Comparison of ENCODE assay signal across 24 cellular contexts in genomic region chr1:231596337-231596791, GRCh38. TPM values are rescaled to one million over a fixed set of nuclear protein-coding genes. Genes with fewer than 3 reads are reported as not detected.
DNase-seq lines count a peak whose midpoint lies in the region; ATAC-seq and TF ChIP-seq lines count a peak whose summit lies in the region.
"Had no signal": no experiment of that assay in that cellular context is flagged by ENCODE, and none has a peak within 500 bp of the region (broad histone marks: within the 10 kb centered on the region; RNA-seq: fewer than 3 reads in every experiment).

No MANE protein-coding gene starts in this region.

- H3K4me1 Mint-ChIP-seq in GM23338 (peaks cover 15% of the 10 kb centered on the region; the same call in 2 of the 3 replicates), neural progenitor cell (peaks cover 13% of the 10 kb centered on the region)

- no peaks in the 10 kb centered on the region for H3K79me2 ChIP-seq in GM23338 (replicated peaks; ENCODE audit: insufficient read depth)
- no peaks in the 10 kb centered on the region for H3K79me2 ChIP-seq in neural progenitor cell (ENCODE audit: low read depth)

- no peak overlapping the region for H3K27ac Mint-ChIP-seq in GM23338
- H3K27ac Mint-ChIP-seq in neural progenitor cell: no peak overlapping the region
- H3K27ac Mint-ChIP-seq: stimulated activated naive CD8-positive, alpha-beta T cell treated with anti-CD3 and anti-CD28 coated beads, Interleukin-15, Interleukin-2, amounts not matched to agents 100 ng/mL and 50 ng/mL, for 24 hours had no signal

- no peak overlapping the region for H3K9ac ChIP-seq in neural progenitor cell

- H3K27ac ChIP-seq in GM23338 (ENCODE audit: low read depth): no peak overlapping the region
- no peak overlapping the region for H3K27ac ChIP-seq in neural progenitor cell
- no peak overlapping the region for H3K27ac ChIP-seq in sigmoid colon
- H3K27ac ChIP-seq: brain microvascular endothelial cell, tibial artery, WERI-Rb-1 had no signal

- intact Hi-C loops in sigmoid colon (cut with DNase I): no loop called here

- H3K36me3 Mint-ChIP-seq in GM23338 (ENCODE audit: low read depth) (no peaks in the 10 kb centered on the region), neural progenitor cell (no peaks in the 10 kb centered on the region)
- H3K36me3 Mint-ChIP-seq: CD4-positive, CD25-positive, alpha-beta regulatory T cell had no signal

- H4K20me1 ChIP-seq in GM23338 (replicated peaks; ENCODE audit: insufficient read depth): no peaks in the 10 kb centered on the region
- no peaks in the 10 kb centered on the region for H4K20me1 ChIP-seq in neural progenitor cell (ENCODE audit: low read depth)

- peak overlapping the region; percentile 72 for H2AFZ ChIP-seq in GM23338
- H2AFZ ChIP-seq in neural progenitor cell (replicated peaks): no peak overlapping the region

- no peak for TF ChIP-seq CTCF in GM23338 (conservative IDR thresholded peaks at IDR 0.05; ENCODE audit: low read depth in 2 of 2)
- no peak for TF ChIP-seq CTCF in choroid plexus epithelial cell (conservative IDR thresholded peaks at IDR 0.05; ENCODE audit: low read depth, low read length)
- TF ChIP-seq CTCF in neural progenitor cell (IDR thresholded peaks at IDR 0.05): no peak
- TF ChIP-seq CTCF in sigmoid colon (IDR thresholded peaks at IDR 0.05): no peak

- ATAC-seq in GM23338: peak; percentile 78
- ATAC-seq: GM12878, Panc1 had no signal

- H3K4me3 ChIP-seq in GM23338 (no peak overlapping the region), choroid plexus epithelial cell (ENCODE audit: low read depth, low read length) (no peak overlapping the region), neural progenitor cell (no peak overlapping the region), sigmoid colon (no peak overlapping the region)
- H3K4me3 ChIP-seq: GM12878, tibial artery had no signal

- H3K27me3 ChIP-seq in GM23338 (ENCODE audit: insufficient read depth) (no peaks in the 10 kb centered on the region), neural progenitor cell (no peaks in the 10 kb centered on the region), sigmoid colon (no peaks in the 10 kb centered on the region)
- H3K27me3 ChIP-seq: brain microvascular endothelial cell, tibial artery had no signal

- TF ChIP-seq EP300 in sigmoid colon (IDR thresholded peaks at IDR 0.05): no peak

- H3K4me2 ChIP-seq in GM23338 (no peak overlapping the region), neural progenitor cell (peak overlapping the region; percentile 38)

- 55 to 61% methylated on average over 5 of the region's 5 CpGs for WGBS in sigmoid colon, 2 donors

- no peaks in the 10 kb centered on the region for H3K9me3 Mint-ChIP-seq in GM23338
- H3K9me3 Mint-ChIP-seq in neural progenitor cell: no peaks in the 10 kb centered on the region
- H3K9me3 Mint-ChIP-seq: stimulated activated naive CD8-positive, alpha-beta T cell treated with anti-CD3 and anti-CD28 coated beads, Interleukin-15, Interleukin-2, amounts not matched to agents 100 ng/mL and 50 ng/mL, for 24 hours had no signal

- H3K4me1 ChIP-seq in GM23338 (ENCODE audit: insufficient read depth) (peaks cover 3% of the 10 kb centered on the region; the same call in 1 of the 2 replicates), neural progenitor cell (peaks cover 10% of the 10 kb centered on the region), sigmoid colon (peaks cover 0 to 18% (median 17%) of the 10 kb centered on the region in 4 donors)

- TF ChIP-seq POLR2A in sigmoid colon (IDR thresholded peaks at IDR 0.05): no peak

- H3K4me3 Mint-ChIP-seq in GM23338: no peak overlapping the region
- H3K4me3 Mint-ChIP-seq in neural progenitor cell: no peak overlapping the region
- H3K4me3 Mint-ChIP-seq: CD4-positive, CD25-positive, alpha-beta regulatory T cell; stimulated activated naive CD8-positive, alpha-beta T cell treated with anti-CD3 and anti-CD28 coated beads, Interleukin-15, Interleukin-2, amounts not matched to agents 100 ng/mL and 50 ng/mL, for 24 hours had no signal

- H3K9me3 ChIP-seq in neural progenitor cell (ENCODE audit: low read depth) (no peaks in the 10 kb centered on the region), sigmoid colon (no peaks in the 10 kb centered on the region)
- H3K9me3 ChIP-seq: tibial artery had no signal

- H3K36me3 ChIP-seq in GM23338 (ENCODE audit: insufficient read depth) (no peaks in the 10 kb centered on the region), neural progenitor cell (no peaks in the 10 kb centered on the region), sigmoid colon (no peaks in the 10 kb centered on the region)
- H3K36me3 ChIP-seq: brain microvascular endothelial cell, tibial artery, WERI-Rb-1 had no signal

- DNase-seq in GM23338 (ENCODE audit: low spot score) (no peak), NCI-H345 (lab: John Stamatoyannopoulos, UW) (peak; percentile 51), choroid plexus epithelial cell (ENCODE audit: low read depth) (peak; percentile 93), neural progenitor cell (ENCODE audit: low spot score) (peak; percentile 8), sigmoid colon (no peak), hepatic stellate cell (ENCODE audit: low spot score) (no peak), mucosa of gallbladder (ENCODE audit: low spot score) (no peak), cerebellum (ENCODE audit: low spot score) (no peak)
- DNase-seq: activated CD8-positive, alpha-beta memory T cell treated with anti-CD3 and anti-CD28 coated beads, Interleukin-2, amount 50 U/mL, for 4 hours; brain microvascular endothelial cell; CD4-positive, CD25-positive, alpha-beta regulatory T cell; cortex of kidney; DMS53; HCEC 1CT; KBM-7; NCI-H2029 treated with DMSO at 0.1 percent for 48 hours; NCI-H446; stimulated activated CD4-positive, alpha-beta T cell treated with anti-CD3 and anti-CD28 coated beads, Interleukin-12 subunit alpha, Interleukin-12 subunit beta, amount 100 ng/mL, for 4 hours; T-helper 2 cell; tibial artery; WERI-Rb-1 had no signal

- no peaks in the 10 kb centered on the region for H3K9me2 ChIP-seq in GM23338 (ENCODE audit: insufficient read depth)

- H3F3A ChIP-seq in GM23338 (replicated peaks; ENCODE audit: low read depth): no peaks in the 10 kb centered on the region
- peaks cover 3% of the 10 kb centered on the region for H3F3A ChIP-seq in neural progenitor cell (ENCODE audit: low read depth)

- H3K27me3 Mint-ChIP-seq in GM23338 (ENCODE audit: insufficient read depth, low read depth, poor library complexity): peaks cover 2% of the 10 kb centered on the region
- H3K27me3 Mint-ChIP-seq in neural progenitor cell (ENCODE audit: insufficient read depth, low read depth): no peaks in the 10 kb centered on the region
- H3K27me3 Mint-ChIP-seq: stimulated activated naive CD8-positive, alpha-beta T cell treated with anti-CD3 and anti-CD28 coated beads, Interleukin-15, Interleukin-2, amounts not matched to agents 100 ng/mL and 50 ng/mL, for 24 hours had no signal

TF ChIP-seq in GM23338, 12 proteins besides CTCF, POLR2A, EP300 and RAD21 (continues in another document):
- no peak for TF ChIP-seq ZNF331 (CRISPR knock-in tag; IDR thresholded peaks at IDR 0.05; ENCODE audit: low read depth)
- TF ChIP-seq EZH2 (IDR thresholded peaks at IDR 0.05; ENCODE audit: low read depth, unreplicated experiment): no peak
- no peak for TF ChIP-seq EZH2phosphoT487 (IDR thresholded peaks at IDR 0.05; ENCODE audit: unreplicated experiment)
- no peak for TF ChIP-seq ETS1 (IDR thresholded peaks at IDR 0.05)
- TF ChIP-seq ZNF114 (CRISPR knock-in tag; IDR thresholded peaks at IDR 0.05): no peak
- TF ChIP-seq POLR2AphosphoS5 (IDR thresholded peaks at IDR 0.05; ENCODE audit: low read depth): no peak
- no peak for TF ChIP-seq CREB1 (CRISPR knock-in tag; IDR thresholded peaks at IDR 0.05; ENCODE audit: low read depth)

RNA-seq across cellular contexts. Expression of gene DISC1, which starts 30.2 kb away (rescaled TPM):
- total RNA-seq in GM23338 (2014; rRNA removed; shearing (Covaris generic)): 6.5 TPM in 2 replicates
- 1.6 and 2.1 TPM in 2 replicates for polyA plus RNA-seq in GM23338 (2016; fragmentation: Nextera tagmentation; extraction: Ambion mirVana)
- 1.8 and 3.2 TPM in 2 replicates for total RNA-seq in neural progenitor cell (ENCODE audit: low replicate concordance)
- 10 to 100 TPM in 1 of 4 donors, 1 to 10 TPM in 3; 5.8 to 14.1 (median 8.1) TPM for total RNA-seq in sigmoid colon
- 1 to 10 TPM; 1.2 to 2.7 (median 2.1) TPM for polyA plus RNA-seq in sigmoid colon
- total RNA-seq in mucosa of gallbladder: 10.8 TPM
- 25.5 TPM for total RNA-seq in cerebellum

Comparison
In these comparisons a context has a peak if more than half of its experiments do, and no peak if none do; other contexts are left out.
1. DNase-seq: peak in NCI-H345 (single experiment), choroid plexus epithelial cell (single experiment) and neural progenitor cell (single experiment); none in GM23338 (single experiment), sigmoid colon (single experiment), hepatic stellate cell (single experiment), mucosa of gallbladder (single experiment) and cerebellum (single experiment).